In genomic region chr3:186218423-186218822, GRCh38 we compare ENCODE assay signal across 15 cellular contexts.
DNase-seq lines count a peak whose midpoint lies in the region; ATAC-seq and TF ChIP-seq lines count a peak whose summit lies in the region.
"Had no signal": no experiment of that assay in that cellular context is flagged by ENCODE, and none has a peak within 500 bp of the region (broad histone marks: within the 10 kb centered on the region; RNA-seq: fewer than 3 reads in every experiment).

No MANE protein-coding gene starts in this region.

- H3K4me1 ChIP-seq in heart left ventricle: peaks cover 0 to 57% (median 21%) of the 10 kb centered on the region in 12 donors
- H3K4me1 ChIP-seq in right atrium auricular region: peaks cover 0 to 34% of the 10 kb centered on the region in 2 donors
- peaks cover 30 to 50% of the 10 kb centered on the region in 2 donors for H3K4me1 ChIP-seq in gastrocnemius medialis
- H3K4me1 ChIP-seq: HAP-1 had no signal

- H3K27ac ChIP-seq in heart left ventricle: peak overlapping the region in 7 of 12 donors; percentile 25 to 70 (median 66)
- H3K27ac ChIP-seq in right atrium auricular region: peak overlapping the region; percentile 58 to 71
- H3K27ac ChIP-seq in gastrocnemius medialis: peak overlapping the region; percentile 85 to 95 (median 92)
- H3K27ac ChIP-seq: 22Rv1, BLaER1, C4-2B had no signal

- no peaks in the 10 kb centered on the region for H3K9me3 ChIP-seq in heart left ventricle
- H3K9me3 ChIP-seq in right atrium auricular region: no peaks in the 10 kb centered on the region
- no peaks in the 10 kb centered on the region for H3K9me3 ChIP-seq in gastrocnemius medialis
- H3K9me3 ChIP-seq: BLaER1, Caco-2, HAP-1 had no signal

- no peak for TF ChIP-seq POLR2A in heart left ventricle (IDR thresholded peaks at IDR 0.05)
- TF ChIP-seq POLR2A in gastrocnemius medialis (IDR thresholded peaks at IDR 0.05): no peak

- intact Hi-C loops in heart left ventricle (cut with DNase I) (loop anchor here in 1 of 10 donors (2.0 kb wide), 1 partner anchor 18 kb away; no protein-coding TSS in a partner anchor), left ventricle myocardium superior (cut with micrococcal nuclease) (no loop called here), left cardiac atrium (cut with DNase I) (no loop called here), gastrocnemius medialis (cut with DNase I; ENCODE audit: low total_unique reads) (no loop called here)

- no peak for ATAC-seq in heart left ventricle
- ATAC-seq in left ventricle myocardium superior: no peak
- no peak for ATAC-seq in left cardiac atrium
- no peak for ATAC-seq in gastrocnemius medialis
- no peak for ATAC-seq in HG03159 (IDR thresholded peaks at IDR 0.05; ENCODE audit: unreplicated experiment)
- ATAC-seq: CD8-positive, alpha-beta T cell had no signal

- WGBS in heart left ventricle, 4 donors: 87 to 91% (median 90%) methylated on average over 8 of the region's 8 CpGs

- no peaks in the 10 kb centered on the region for H3K27me3 ChIP-seq in heart left ventricle
- H3K27me3 ChIP-seq in right atrium auricular region: no peaks in the 10 kb centered on the region
- H3K27me3 ChIP-seq in gastrocnemius medialis: no peaks in the 10 kb centered on the region
- H3K27me3 ChIP-seq: BLaER1 had no signal

- no peak overlapping the region for H3K4me3 ChIP-seq in heart left ventricle
- no peak overlapping the region for H3K4me3 ChIP-seq in right atrium auricular region
- no peak overlapping the region for H3K4me3 ChIP-seq in gastrocnemius medialis
- H3K4me3 ChIP-seq: BLaER1, HAP-1 had no signal

- DNase-seq in heart left ventricle (no peak), left ventricle myocardium superior (no peak), right atrium auricular region (ENCODE audit: low spot score) (no peak), left cardiac atrium (no peak), gastrocnemius medialis (no peak)
- DNase-seq: Caco-2; CD8-positive, alpha-beta T cell; DMS153; DND-41; GOT3 had no signal

- in situ Hi-C loops in gastrocnemius medialis (cut with MboI; ENCODE audit: low sequenced_read_pairs in 4 of 4): no loop called here

- TF ChIP-seq CTCF in heart left ventricle (IDR thresholded peaks at IDR 0.05) (no peak), right atrium auricular region (IDR thresholded peaks at IDR 0.05) (no peak), gastrocnemius medialis (IDR thresholded peaks at IDR 0.05 in 4 of 5, conservative IDR thresholded peaks at IDR 0.05 in 1 of 5) (no peak)

- no peaks in the 10 kb centered on the region for H3K36me3 ChIP-seq in heart left ventricle
- no peaks in the 10 kb centered on the region for H3K36me3 ChIP-seq in right atrium auricular region
- no peaks in the 10 kb centered on the region for H3K36me3 ChIP-seq in gastrocnemius medialis
- H3K36me3 ChIP-seq: BLaER1, HAP-1 had no signal
